In the genomic region with DNA sequence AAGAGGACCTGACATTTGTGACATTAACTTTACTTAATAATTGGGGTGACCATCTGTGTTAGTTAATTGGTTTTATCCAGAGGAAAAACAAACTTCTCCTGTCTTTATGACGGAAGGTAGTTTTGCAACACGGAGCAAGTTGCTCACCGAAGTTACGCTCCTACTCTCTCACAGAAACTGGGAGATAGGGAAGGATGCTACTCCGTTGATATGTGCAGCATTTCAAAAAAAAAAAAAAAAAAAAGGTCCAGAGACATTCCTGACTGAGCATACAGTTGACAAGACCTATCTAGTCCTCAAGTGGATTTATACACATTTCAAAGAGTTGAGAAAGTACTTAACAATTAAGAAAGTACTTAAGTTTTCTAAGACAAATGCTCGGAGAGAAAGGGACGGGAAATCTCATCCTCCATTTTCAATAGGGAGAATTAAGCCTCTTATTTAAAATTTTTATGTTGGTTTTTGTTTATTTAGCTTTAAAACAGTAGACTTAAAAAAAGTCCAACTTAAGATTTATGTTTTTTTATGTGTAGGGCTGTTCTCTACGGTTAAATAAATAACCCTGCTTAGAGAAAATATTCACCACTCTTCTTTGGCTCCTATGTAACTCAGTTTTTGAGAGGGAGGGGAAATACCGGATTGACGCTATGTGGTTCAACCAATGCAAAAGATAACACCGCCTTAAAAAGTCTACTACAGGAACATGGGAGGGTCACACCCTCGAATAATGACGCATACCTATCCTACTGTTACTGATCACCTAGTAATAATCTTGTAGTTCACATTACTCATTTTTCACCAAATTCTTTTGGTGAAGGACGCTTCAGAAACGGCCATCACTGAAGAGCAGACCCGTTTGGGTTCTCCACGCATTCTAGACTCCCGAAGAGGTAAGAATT, we compare ENCODE assay signal across 8 cellular contexts. TPM values are rescaled to one million over a fixed set of nuclear protein-coding genes. Genes with fewer than 3 reads are reported as not detected.
DNase-seq lines count a peak whose midpoint lies in the region; ATAC-seq lines count a peak whose summit lies in the region.

FER (plus strand) TSS at position 787 of the 899 bp plus-strand sequence. CDS start 50,286 bp downstream, outside the sequence.

- peak; percentile 26 for ATAC-seq in GM21526 (IDR thresholded peaks at IDR 0.05; ENCODE audit: low FRiP score, unreplicated experiment)

- H3K27me3 ChIP-seq in HUES6 (ENCODE audit: control insufficient read depth, insufficient read depth, low read length) (no peaks in the 10 kb centered on the region), ectodermal cell (ENCODE audit: control insufficient read depth, insufficient read depth, low read length, poor library complexity, severe bottlenecking) (no peaks in the 10 kb centered on the region)

- in situ Hi-C loops in Caki2 (cut with HindIII; ENCODE audit: low pct_unique_long_range_greater_than_20kb, low sequenced_read_pairs), result no loop called here

- H3K27ac ChIP-seq in HUES6 (ENCODE audit: low read depth, low read length) (peak within 1 kb of the TSS; percentile 94), ectodermal cell (ENCODE audit: insufficient read depth, low read depth, low read length, poor library complexity, severe bottlenecking) (peak within 1 kb of the TSS; percentile 98)

- peak; percentile 69 for DNase-seq in Caki2 (ENCODE audit: low read depth)
- DNase-seq in activated CD4-positive, CD25-positive, alpha-beta regulatory T cell treated with anti-CD3 and anti-CD28 coated beads, Interleukin-2, amount 50 U/mL, for 16 hours (ENCODE audit: low read depth, low spot score), result peak; percentile 8
- peak; percentile 82 to 83 for DNase-seq in lung microvascular endothelial cell (ENCODE audit: low read depth in 2 of 2)
- DNase-seq in stimulated activated naive CD4-positive, alpha-beta T cell treated with Interleukin-2 at 50 U/mL for 16 hours (lab: John Stamatoyannopoulos, UW), result peak; percentile 35
- no peak for DNase-seq in NCI-H526 (lab: John Stamatoyannopoulos, UW)

- peaks cover 12% of the 10 kb centered on the region for H3K4me1 ChIP-seq in HUES6 (ENCODE audit: control insufficient read depth, insufficient read depth, low read length)
- H3K4me1 ChIP-seq in ectodermal cell (ENCODE audit: control insufficient read depth, insufficient read depth, low read length), result peaks cover 10% of the 10 kb centered on the region

- peak within 1 kb of the TSS; percentile 96 for H3K9ac ChIP-seq in HUES6 (ENCODE audit: low read length)

- H3K4me3 ChIP-seq in HUES6 (ENCODE audit: low read depth, low read length) (peak within 1 kb of the TSS; percentile 80), ectodermal cell (ENCODE audit: insufficient read depth, low read depth, low read length) (peak within 1 kb of the TSS; percentile 82)

- H3K36me3 ChIP-seq in HUES6 (ENCODE audit: control insufficient read depth, insufficient read depth, low read length), result no peaks in the 10 kb centered on the region
- H3K36me3 ChIP-seq in ectodermal cell (ENCODE audit: control insufficient read depth, insufficient read depth, low read length), result no peaks in the 10 kb centered on the region

- WGBS in ectodermal cell, 2 experiments, result 26 to 34% methylated on average over 15 to 18 of the region's 18 CpGs

- no peaks in the 10 kb centered on the region for H3K9me3 ChIP-seq in HUES6 (ENCODE audit: control insufficient read depth, insufficient read depth, low read depth, low read length)
- H3K9me3 ChIP-seq in ectodermal cell (ENCODE audit: control insufficient read depth, low read length), result no peaks in the 10 kb centered on the region

RNA-seq across cellular contexts. Expression of gene FER, which starts in this region (rescaled TPM):
- 1.5 and 5.1 TPM in 2 replicates for total RNA-seq in Caki2 (2014; rRNA removed; shearing (Covaris generic); ENCODE audit: low replicate concordance)
- polyA plus RNA-seq in ectodermal cell (2013, experiment 1 of 4), result 10.5 TPM
- 11.4 TPM for polyA plus RNA-seq in ectodermal cell (2013, experiment 2 of 4)
- polyA plus RNA-seq in ectodermal cell (2013, experiment 3 of 4), result 6.0 TPM
- polyA plus RNA-seq in ectodermal cell (2013, experiment 4 of 4), result 8.6 TPM
- 10.0 and 18.3 TPM in 2 replicates for total RNA-seq in lung microvascular endothelial cell

Comparison
In these comparisons a context has a peak if more than half of its experiments do, and no peak if none do; other contexts are left out.
1. DNase-seq: peak in Caki2 (single experiment), activated CD4-positive, CD25-positive, alpha-beta regulatory T cell treated with anti-CD3 and anti-CD28 coated beads, Interleukin-2, amount 50 U/mL, for 16 hours (single experiment), lung microvascular endothelial cell (2 of 2) and stimulated activated naive CD4-positive, alpha-beta T cell treated with Interleukin-2 at 50 U/mL for 16 hours (single experiment); none in NCI-H526 (0 of 2).